Comparison of ENCODE assay signal across 1 cellular context in genomic region chrX:152733261-152733975, GRCh38.
TF ChIP-seq lines count a peak whose summit lies in the region.

CSAG1 (minus strand) TSS chrX:152733721; CDS start chrX:152732460, 1,261 bp downstream.
MAGEA12 (plus strand) TSS chrX:152733757; CDS start chrX:152736162, 2,405 bp downstream.

TF ChIP-seq in K562, 482 proteins besides CTCF, POLR2A, EP300 and RAD21 (continued from another document and continues in another):
- TF ChIP-seq MNT (conservative IDR thresholded peaks at IDR 0.05), result 0 out of 4 replicates have a peak, but pooled peaks of 1 of the 2 experiments have one; percentile 34
- TF ChIP-seq ARID4B (CRISPR knock-in tag; IDR thresholded peaks at IDR 0.05), result no peak
- no peak for TF ChIP-seq ZNF277 (CRISPR knock-in tag; IDR thresholded peaks at IDR 0.05; ENCODE audit: borderline replicate concordance)
- TF ChIP-seq ZC3H4 (CRISPR knock-in tag; IDR thresholded peaks at IDR 0.05; ENCODE audit: borderline replicate concordance), result no peak
- TF ChIP-seq USF1 (CRISPR knock-in tag; IDR thresholded peaks at IDR 0.05), result peak; percentile 80
- TF ChIP-seq E2F4 (CRISPR knock-in tag; IDR thresholded peaks at IDR 0.05; ENCODE audit: low read depth), result no peak
- TF ChIP-seq ZSCAN29 (IDR thresholded peaks at IDR 0.05), result no peak
- TF ChIP-seq TCF3 (CRISPR knock-in tag; IDR thresholded peaks at IDR 0.05), result no peak
- no peak for TF ChIP-seq ARID1B (IDR thresholded peaks at IDR 0.05)
- TF ChIP-seq HMGN3 (IDR thresholded peaks at IDR 0.05; ENCODE audit: borderline replicate concordance, extremely low read depth, insufficient read length, low read depth, low read length), result no peak
- peak; percentile 18; the same call in 1 of the 2 replicates for TF ChIP-seq MITF (IDR thresholded peaks at IDR 0.05)
- TF ChIP-seq ZNF644 (tag; IDR thresholded peaks at IDR 0.05; ENCODE audit: low read depth), result no peak
- TF ChIP-seq ZNF408 (CRISPR knock-in tag; IDR thresholded peaks at IDR 0.05; ENCODE audit: low read depth), result no peak
- TF ChIP-seq ZFP36 (IDR thresholded peaks at IDR 0.05; ENCODE audit: low read depth, low read length, partially characterized antibody), result peak; percentile 64
- no peak for TF ChIP-seq CBFB (CRISPR knock-in tag; IDR thresholded peaks at IDR 0.05)
- no peak for TF ChIP-seq ZNF165 (CRISPR knock-in tag; IDR thresholded peaks at IDR 0.05; ENCODE audit: borderline replicate concordance)
- TF ChIP-seq CREB3 (tag; conservative IDR thresholded peaks at IDR 0.05; ENCODE audit: low read depth), result no peak
- no peak; the same call in 1 of the 2 replicates for TF ChIP-seq MAFF (IDR thresholded peaks at IDR 0.05; ENCODE audit: low read length)
- no peak for TF ChIP-seq PTRF (tag; IDR thresholded peaks at IDR 0.05)
- peak; percentile 43; the same call in 1 of the 2 replicates for TF ChIP-seq PKNOX1 (IDR thresholded peaks at IDR 0.05)
- TF ChIP-seq ZBTB17 (CRISPR knock-in tag; IDR thresholded peaks at IDR 0.05), result no peak
- TF ChIP-seq E2F6 (IDR thresholded peaks at IDR 0.05; ENCODE audit: borderline replicate concordance in 1 of 2, extremely low read depth in 1 of 2, insufficient read depth in 1 of 2, insufficient read length in 1 of 2, low read depth in 1 of 2, low read length in 1 of 2, poor library complexity in 1 of 2, severe bottlenecking in 1 of 2), result peak in 1 of 2 experiments; percentile 10
- no peak for TF ChIP-seq SRF (CRISPR knock-in tag; IDR thresholded peaks at IDR 0.05)
- peak; percentile 71 for TF ChIP-seq RBFOX2 (IDR thresholded peaks at IDR 0.05; ENCODE audit: low read depth, low read length)
- TF ChIP-seq GATA2 (CRISPR knock-in tag; IDR thresholded peaks at IDR 0.05), result no peak
- TF ChIP-seq FIP1L1 (IDR thresholded peaks at IDR 0.05; ENCODE audit: low read depth, low read length, poor library complexity, severe bottlenecking), result no peak
- no peak for TF ChIP-seq ZNF609 (CRISPR knock-in tag; IDR thresholded peaks at IDR 0.05; ENCODE audit: borderline replicate concordance)
- no peak for TF ChIP-seq STAG1 (CRISPR knock-in tag; IDR thresholded peaks at IDR 0.05; ENCODE audit: borderline replicate concordance)
- TF ChIP-seq FOXJ3 (CRISPR knock-in tag; IDR thresholded peaks at IDR 0.05), result no peak
- TF ChIP-seq SP2 (IDR thresholded peaks at IDR 0.05; ENCODE audit: extremely low read depth, low read depth, low read length, poor library complexity, severe bottlenecking), result no peak
- peak; percentile 87 for TF ChIP-seq NR2C2 (CRISPR knock-in tag; IDR thresholded peaks at IDR 0.05)
- TF ChIP-seq NR2C2 (tag; IDR thresholded peaks at IDR 0.05), result peak; percentile 95
- peak; percentile 87 for TF ChIP-seq C11orf30 (IDR thresholded peaks at IDR 0.05; ENCODE audit: low read depth)
- TF ChIP-seq HNRNPH1 (optimal IDR thresholded peaks at IDR 0.05; ENCODE audit: low read depth, low read length), result no peak
- peak; percentile 73 for TF ChIP-seq HCFC1 (IDR thresholded peaks at IDR 0.05; ENCODE audit: low read depth, low read length)
- no peak for TF ChIP-seq HMGXB4 (CRISPR knock-in tag; IDR thresholded peaks at IDR 0.05)
